Comparison of ENCODE assay signal across 8 cellular contexts in genomic region chr1:230753586-230754251, GRCh38.
DNase-seq lines count a peak whose midpoint lies in the region; ATAC-seq lines count a peak whose summit lies in the region.

No MANE protein-coding gene starts in this region.

- DNase-seq in NCI-H2029 (lab: John Stamatoyannopoulos, UW) (peak; percentile 94), amniotic epithelial cell (ENCODE audit: low read depth) (peak; percentile 40), iPS-NIHi11 (ENCODE audit: low spot score) (peak; percentile 94), NCI-H1930 (lab: John Stamatoyannopoulos, UW) (no peak)
- peak; percentile 13 for DNase-seq in stimulated activated CD4-positive, alpha-beta T cell treated with anti-CD3 and anti-CD28 coated beads, Interleukin-4, amount 100 ng/mL, for 24 hours

- ATAC-seq in GM19372 (IDR thresholded peaks at IDR 0.05; ENCODE audit: low read depth, unreplicated experiment) (peak; percentile 50), GM19467 (IDR thresholded peaks at IDR 0.05; ENCODE audit: unreplicated experiment) (no peak), HG03159 (IDR thresholded peaks at IDR 0.05; ENCODE audit: unreplicated experiment) (no peak)

Comparison
In these comparisons a context has a peak if more than half of its experiments do, and no peak if none do; other contexts are left out.
1. DNase-seq: peak in NCI-H2029 (single experiment), amniotic epithelial cell (single experiment), iPS-NIHi11 (single experiment) and stimulated activated CD4-positive, alpha-beta T cell treated with anti-CD3 and anti-CD28 coated beads, Interleukin-4, amount 100 ng/mL, for 24 hours (single experiment); none in NCI-H1930 (0 of 2).